2 cellular contexts compared by ENCODE assay signal in genomic region chr18:12008181-12008767, GRCh38.
TF ChIP-seq lines count a peak whose summit lies in the region.

No MANE protein-coding gene starts in this region.

TF ChIP-seq in GM23338, 12 proteins besides CTCF, POLR2A, EP300 and RAD21:
- TF ChIP-seq NANOG (IDR thresholded peaks at IDR 0.05; ENCODE audit: borderline replicate concordance) (no peak), CREB1 (CRISPR knock-in tag; IDR thresholded peaks at IDR 0.05; ENCODE audit: low read depth) (no peak), EZH2 (IDR thresholded peaks at IDR 0.05; ENCODE audit: low read depth, unreplicated experiment) (no peak), STAT1 (IDR thresholded peaks at IDR 0.05; ENCODE audit: unreplicated experiment) (no peak), ZNF331 (CRISPR knock-in tag; IDR thresholded peaks at IDR 0.05; ENCODE audit: low read depth) (no peak), EZH2phosphoT487 (IDR thresholded peaks at IDR 0.05; ENCODE audit: unreplicated experiment) (no peak), ETS1 (IDR thresholded peaks at IDR 0.05) (no peak), ZNF114 (CRISPR knock-in tag; IDR thresholded peaks at IDR 0.05) (no peak), JUNB (IDR thresholded peaks at IDR 0.05; ENCODE audit: unreplicated experiment) (no peak), ZNF462 (CRISPR knock-in tag; IDR thresholded peaks at IDR 0.05) (no peak), POLR2AphosphoS5 (IDR thresholded peaks at IDR 0.05; ENCODE audit: low read depth) (no peak)
- TF ChIP-seq, protein P1, sequence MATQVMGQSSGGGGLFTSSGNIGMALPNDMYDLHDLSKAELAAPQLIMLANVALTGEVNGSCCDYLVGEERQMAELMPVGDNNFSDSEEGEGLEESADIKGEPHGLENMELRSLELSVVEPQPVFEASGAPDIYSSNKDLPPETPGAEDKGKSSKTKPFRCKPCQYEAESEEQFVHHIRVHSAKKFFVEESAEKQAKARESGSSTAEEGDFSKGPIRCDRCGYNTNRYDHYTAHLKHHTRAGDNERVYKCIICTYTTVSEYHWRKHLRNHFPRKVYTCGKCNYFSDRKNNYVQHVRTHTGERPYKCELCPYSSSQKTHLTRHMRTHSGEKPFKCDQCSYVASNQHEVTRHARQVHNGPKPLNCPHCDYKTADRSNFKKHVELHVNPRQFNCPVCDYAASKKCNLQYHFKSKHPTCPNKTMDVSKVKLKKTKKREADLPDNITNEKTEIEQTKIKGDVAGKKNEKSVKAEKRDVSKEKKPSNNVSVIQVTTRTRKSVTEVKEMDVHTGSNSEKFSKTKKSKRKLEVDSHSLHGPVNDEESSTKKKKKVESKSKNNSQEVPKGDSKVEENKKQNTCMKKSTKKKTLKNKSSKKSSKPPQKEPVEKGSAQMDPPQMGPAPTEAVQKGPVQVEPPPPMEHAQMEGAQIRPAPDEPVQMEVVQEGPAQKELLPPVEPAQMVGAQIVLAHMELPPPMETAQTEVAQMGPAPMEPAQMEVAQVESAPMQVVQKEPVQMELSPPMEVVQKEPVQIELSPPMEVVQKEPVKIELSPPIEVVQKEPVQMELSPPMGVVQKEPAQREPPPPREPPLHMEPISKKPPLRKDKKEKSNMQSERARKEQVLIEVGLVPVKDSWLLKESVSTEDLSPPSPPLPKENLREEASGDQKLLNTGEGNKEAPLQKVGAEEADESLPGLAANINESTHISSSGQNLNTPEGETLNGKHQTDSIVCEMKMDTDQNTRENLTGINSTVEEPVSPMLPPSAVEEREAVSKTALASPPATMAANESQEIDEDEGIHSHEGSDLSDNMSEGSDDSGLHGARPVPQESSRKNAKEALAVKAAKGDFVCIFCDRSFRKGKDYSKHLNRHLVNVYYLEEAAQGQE (IDR thresholded peaks at IDR 0.05; ENCODE audit: unreplicated experiment), result no peak
TF ChIP-seq in GM23338: peak in this region for 0.

TF ChIP-seq in WTC11, 78 proteins besides CTCF, POLR2A, EP300 and RAD21:
- TF ChIP-seq MYBL2 (CRISPR knock-in tag; IDR thresholded peaks at IDR 0.05) (no peak), CBFB (CRISPR knock-in tag; IDR thresholded peaks at IDR 0.05; ENCODE audit: low read depth) (no peak), IRF2 (CRISPR knock-in tag; IDR thresholded peaks at IDR 0.05; ENCODE audit: borderline replicate concordance, low read depth) (no peak), GRHL2 (CRISPR knock-in tag; IDR thresholded peaks at IDR 0.05; ENCODE audit: insufficient replicate concordance, severe bottlenecking) (no peak), NR3C1 (CRISPR knock-in tag; conservative IDR thresholded peaks at IDR 0.05; ENCODE audit: low read depth) (no peak), HMGA2 (CRISPR knock-in tag; IDR thresholded peaks at IDR 0.05) (no peak), ZNF396 (CRISPR knock-in tag; IDR thresholded peaks at IDR 0.05; ENCODE audit: borderline replicate concordance) (no peak), NR1H2 (CRISPR knock-in tag; IDR thresholded peaks at IDR 0.05) (no peak), JUN (CRISPR knock-in tag; IDR thresholded peaks at IDR 0.05) (no peak), ZNF425 (CRISPR knock-in tag; conservative IDR thresholded peaks at IDR 0.05) (no peak), GTF2I (CRISPR knock-in tag; conservative IDR thresholded peaks at IDR 0.05) (no peak), RORB (CRISPR knock-in tag; IDR thresholded peaks at IDR 0.05) (no peak), TP53 (CRISPR knock-in tag; IDR thresholded peaks at IDR 0.05) (no peak), NR2C2 (CRISPR knock-in tag; IDR thresholded peaks at IDR 0.05) (no peak)
- TF ChIP-seq, protein P2, sequence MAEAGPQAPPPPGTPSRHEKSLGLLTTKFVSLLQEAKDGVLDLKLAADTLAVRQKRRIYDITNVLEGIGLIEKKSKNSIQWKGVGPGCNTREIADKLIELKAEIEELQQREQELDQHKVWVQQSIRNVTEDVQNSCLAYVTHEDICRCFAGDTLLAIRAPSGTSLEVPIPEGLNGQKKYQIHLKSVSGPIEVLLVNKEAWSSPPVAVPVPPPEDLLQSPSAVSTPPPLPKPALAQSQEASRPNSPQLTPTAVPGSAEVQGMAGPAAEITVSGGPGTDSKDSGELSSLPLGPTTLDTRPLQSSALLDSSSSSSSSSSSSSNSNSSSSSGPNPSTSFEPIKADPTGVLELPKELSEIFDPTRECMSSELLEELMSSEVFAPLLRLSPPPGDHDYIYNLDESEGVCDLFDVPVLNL (CRISPR knock-in tag; IDR thresholded peaks at IDR 0.05; ENCODE audit: borderline replicate concordance, low read depth), result no peak
